8 cellular contexts compared by ENCODE assay signal in genomic region chrX:135520022-135520552, GRCh38. TPM values are rescaled to one million over a fixed set of nuclear protein-coding genes. Genes with fewer than 3 reads are reported as not detected.
DNase-seq lines count a peak whose midpoint lies in the region; ATAC-seq and TF ChIP-seq lines count a peak whose summit lies in the region.

No MANE protein-coding gene starts in this region.

- peaks cover 8% of the 10 kb centered on the region for H3K36me3 Mint-ChIP-seq in dendritic cell treated with granulocyte-macrophage colony-stimulating factor and Interleukin-4, amounts not matched to agents 40 ng/mL and 50 ng/mL, for 4 days (ENCODE audit: low read depth)
- H3K36me3 Mint-ChIP-seq in natural killer cell treated with Interleukin-12 subunit alpha and Interleukin-12 subunit beta and Interleukin-15 and Interleukin-18, amount 100 ng/mL, for 72 hours, result no peaks in the 10 kb centered on the region

- in situ Hi-C loops in GM13976 (cut with MboI; ENCODE audit: low sequenced_read_pairs, unreplicated experiment), result no loop called here

- peaks cover 13% of the 10 kb centered on the region for H3K4me1 Mint-ChIP-seq in dendritic cell treated with granulocyte-macrophage colony-stimulating factor and Interleukin-4, amounts not matched to agents 40 ng/mL and 50 ng/mL, for 4 days (ENCODE audit: low read depth)
- H3K4me1 Mint-ChIP-seq in natural killer cell treated with Interleukin-12 subunit alpha and Interleukin-12 subunit beta and Interleukin-15 and Interleukin-18, amount 100 ng/mL, for 72 hours (ENCODE audit: low read depth in 2 of 2), result peaks cover 15 to 25% of the 10 kb centered on the region in 2 donors

- peak overlapping the region; percentile 21 for H3K4me3 ChIP-seq in GM12875 (ENCODE audit: low read depth, low read length)
- H3K4me3 ChIP-seq in Jurkat, Clone E6-1 (ENCODE audit: low read length), result peak overlapping the region; percentile 75

- intact Hi-C loops in dendritic cell treated with granulocyte-macrophage colony-stimulating factor and Interleukin-4, amounts not matched to agents 40 ng/mL and 50 ng/mL, for 4 days (cut with micrococcal nuclease), result no loop called here

- TF ChIP-seq CTCF in GM12875 (IDR thresholded peaks at IDR 0.05; ENCODE audit: borderline replicate concordance, insufficient read depth, low read depth, low read length) (no peak), GM13976 (IDR thresholded peaks at IDR 0.05; ENCODE audit: borderline replicate concordance, control extremely low read depth, extremely low read depth, insufficient read depth, missing control alignments) (no peak)

- peak overlapping the region; percentile 99 for H3K27ac Mint-ChIP-seq in dendritic cell treated with granulocyte-macrophage colony-stimulating factor and Interleukin-4, amounts not matched to agents 40 ng/mL and 50 ng/mL, for 4 days
- peak overlapping the region; percentile 87 to 93 for H3K27ac Mint-ChIP-seq in natural killer cell treated with Interleukin-12 subunit alpha and Interleukin-12 subunit beta and Interleukin-15 and Interleukin-18, amount 100 ng/mL, for 72 hours

- no peaks in the 10 kb centered on the region for H3K9me3 Mint-ChIP-seq in dendritic cell treated with granulocyte-macrophage colony-stimulating factor and Interleukin-4, amounts not matched to agents 40 ng/mL and 50 ng/mL, for 4 days
- H3K9me3 Mint-ChIP-seq in natural killer cell treated with Interleukin-12 subunit alpha and Interleukin-12 subunit beta and Interleukin-15 and Interleukin-18, amount 100 ng/mL, for 72 hours, result no peaks in the 10 kb centered on the region

- no peak for DNase-seq in Jurkat, Clone E6-1 (ENCODE audit: low read depth, low spot score)
- DNase-seq in natural killer cell treated with Interleukin-12 subunit alpha and Interleukin-12 subunit beta and Interleukin-15 and Interleukin-18, amount 100 ng/mL, for 72 hours (ENCODE audit: low spot score), result no peak
- DNase-seq in NCI-H2029 (lab: John Stamatoyannopoulos, UW), result no peak
- no peak for DNase-seq in GM13976 (ENCODE audit: low spot score)
- DNase-seq in NOMO-1 (lab: John Stamatoyannopoulos, UW; ENCODE audit: unreplicated experiment in 2 of 2), result no peak
- DNase-seq in H4 (ENCODE audit: low spot score), result no peak

- peak overlapping the region; percentile 93 for H3K4me3 Mint-ChIP-seq in dendritic cell treated with granulocyte-macrophage colony-stimulating factor and Interleukin-4, amounts not matched to agents 40 ng/mL and 50 ng/mL, for 4 days
- peak overlapping the region; percentile 92 for H3K4me3 Mint-ChIP-seq in natural killer cell treated with Interleukin-12 subunit alpha and Interleukin-12 subunit beta and Interleukin-15 and Interleukin-18, amount 100 ng/mL, for 72 hours

- H3K27me3 Mint-ChIP-seq in dendritic cell treated with granulocyte-macrophage colony-stimulating factor and Interleukin-4, amounts not matched to agents 40 ng/mL and 50 ng/mL, for 4 days, result no peaks in the 10 kb centered on the region
- peaks cover 0 to 12% of the 10 kb centered on the region in 2 donors for H3K27me3 Mint-ChIP-seq in natural killer cell treated with Interleukin-12 subunit alpha and Interleukin-12 subunit beta and Interleukin-15 and Interleukin-18, amount 100 ng/mL, for 72 hours

- no peak for ATAC-seq in natural killer cell treated with Interleukin-12 subunit alpha and Interleukin-12 subunit beta and Interleukin-15 and Interleukin-18, amount 100 ng/mL, for 72 hours

RNA-seq across cellular contexts. Expression of gene INTS6L, which starts 0.4 kb away (rescaled TPM):
- 22.0 TPM for polyA plus RNA-seq in Jurkat, Clone E6-1 (2012; ENCODE audit: insufficient read depth, insufficient read length)
- 10 to 100 TPM; 20.5 to 20.9 TPM for total RNA-seq in natural killer cell treated with Interleukin-12 subunit alpha and Interleukin-12 subunit beta and Interleukin-15 and Interleukin-18, amount 100 ng/mL, for 72 hours
- 1.6 and 3.9 TPM in 2 replicates for total RNA-seq in H4 (2014; rRNA removed; shearing (Covaris generic))
